32 cellular contexts compared by ENCODE assay signal in the genomic region with DNA sequence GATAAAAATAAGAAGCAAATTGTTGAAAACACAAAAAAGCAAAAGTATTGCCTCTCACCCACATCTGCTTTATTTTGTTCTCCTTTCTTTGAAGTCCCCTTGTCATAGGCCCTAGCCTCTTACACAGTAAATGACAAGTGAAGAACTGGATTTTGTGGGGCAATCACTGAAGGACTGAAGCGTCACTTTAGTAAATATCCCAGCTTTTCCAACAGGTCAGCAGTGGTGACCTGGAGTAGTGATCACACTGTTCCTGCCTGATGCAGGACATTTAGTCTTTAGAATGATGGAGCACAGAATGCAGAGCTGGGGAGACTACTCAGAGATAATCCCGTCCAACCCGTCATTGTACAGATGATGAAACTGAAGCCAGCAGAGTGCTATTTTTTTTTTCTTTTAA. TPM values are rescaled to one million over a fixed set of nuclear protein-coding genes. Genes with fewer than 3 reads are reported as not detected.
A peak's percentile ranks its signal among the peaks of the same experiment; 100 is the strongest.
DNase-seq lines count a peak whose midpoint lies in the region; ATAC-seq, FAIRE-seq and TF ChIP-seq lines count a peak whose summit lies in the region.
"Had no signal": no experiment of that assay in that cellular context is flagged by ENCODE, and none has a peak within 500 bp of the region (broad histone marks: within the 10 kb centered on the region; RNA-seq: fewer than 3 reads in every experiment).

No MANE protein-coding gene starts in this region.

- peak; percentile 45 for ATAC-seq in left lobe of liver
- ATAC-seq: GM12878 had no signal

- no peak for DNase-seq in adipocyte (ENCODE audit: low read depth)
- DNase-seq in left lobe of liver (ENCODE audit: low spot score), result peak; percentile 60
- DNase-seq in NCI-H2227 (lab: John Stamatoyannopoulos, UW; ENCODE audit: unreplicated experiment), result no peak
- no peak for DNase-seq in kidney
- no peak for DNase-seq in stimulated activated CD4-positive, alpha-beta T cell treated with anti-CD3 and anti-CD28 coated beads, Interleukin-2, amount 100 ng/mL, for 24 hours
- DNase-seq in RKO (ENCODE audit: low spot score), result no peak
- DNase-seq: 8988T; ACHN; BE2C; C1 segment of cervical spinal cord; CD4-positive, alpha-beta memory T cell; CD4-positive, CD25-positive, alpha-beta regulatory T cell; CD8-positive, alpha-beta memory T cell; COR-L47; DMS 273 treated with DMSO at 0.1 percent for 48 hours; DMS153; DMS53; DMS79; DND-41; EL; GDM1 had no signal

- peak overlapping the region; percentile 88 to 95 for H3K27ac ChIP-seq in liver (ENCODE audit: low read depth in 1 of 2, low read length in 2 of 2)
- no peak overlapping the region for H3K27ac ChIP-seq in kidney (ENCODE audit: low read depth in 2 of 2, low read length in 2 of 2)
- H3K27ac ChIP-seq: BLaER1 had no signal

- H3K36me3 ChIP-seq in adipocyte (ENCODE audit: control insufficient read depth, insufficient read depth, low read length, severe bottlenecking), result no peaks in the 10 kb centered on the region
- H3K36me3 ChIP-seq in liver (ENCODE audit: control insufficient read depth in 4 of 4, insufficient read depth in 3 of 4, low read depth in 1 of 4, low read length in 3 of 4), result no peaks in the 10 kb centered on the region
- H3K36me3 ChIP-seq in kidney (ENCODE audit: control insufficient read depth in 1 of 2, insufficient read depth in 2 of 2, low read length in 2 of 2), result no peaks in the 10 kb centered on the region
- H3K36me3 ChIP-seq: BE2C, BLaER1 had no signal

- no peak for TF ChIP-seq CTCF in liver (IDR thresholded peaks at IDR 0.05; ENCODE audit: low read depth, low read length, missing input control)
- TF ChIP-seq CTCF in kidney (IDR thresholded peaks at IDR 0.05; ENCODE audit: borderline replicate concordance, extremely low read depth, insufficient read depth), result no peak

- H3K9ac ChIP-seq in adipocyte (ENCODE audit: low read length) (peak overlapping the region; percentile 34), liver (ENCODE audit: low read depth in 1 of 2, low read length in 2 of 2) (peak overlapping the region; percentile 75 to 93), kidney (ENCODE audit: low read length in 2 of 2) (no peak overlapping the region)
- H3K9ac ChIP-seq: BLaER1 had no signal

- H3K9me3 ChIP-seq in adipocyte (ENCODE audit: control insufficient read depth, low read length) (no peaks in the 10 kb centered on the region), liver (ENCODE audit: control insufficient read depth in 4 of 4, low read length in 3 of 4) (no peaks in the 10 kb centered on the region), kidney (ENCODE audit: control insufficient read depth in 1 of 2, low read length in 2 of 2) (no peaks in the 10 kb centered on the region)
- H3K9me3 ChIP-seq: BE2C, BLaER1 had no signal

- peaks cover 6% of the 10 kb centered on the region for H3K27me3 ChIP-seq in adipocyte (replicated peaks; ENCODE audit: control insufficient read depth, insufficient read depth, low read length)
- no peaks in the 10 kb centered on the region for H3K27me3 ChIP-seq in liver (ENCODE audit: control insufficient read depth in 4 of 4, insufficient read depth in 4 of 4, low read length in 3 of 4)
- H3K27me3 ChIP-seq: BE2C had no signal

- H3K4me1 ChIP-seq in adipocyte (ENCODE audit: control insufficient read depth, insufficient read depth, low read length) (peaks cover 10% of the 10 kb centered on the region), liver (ENCODE audit: control insufficient read depth in 4 of 4, insufficient read depth in 4 of 4, low read length in 3 of 4) (peaks cover 7 to 48% (median 37%) of the 10 kb centered on the region in 4 donors), kidney (ENCODE audit: control insufficient read depth in 1 of 2, insufficient read depth in 1 of 2, low read depth in 1 of 2, low read length in 2 of 2) (no peaks in the 10 kb centered on the region)

- H3K4me3 ChIP-seq in adipocyte (ENCODE audit: low read length) (peak overlapping the region; percentile 64), liver (ENCODE audit: low read depth in 1 of 3, low read length in 3 of 3) (peak overlapping the region; percentile 59 to 93 (median 76)), kidney (ENCODE audit: low read length in 2 of 2) (no peak overlapping the region)
- H3K4me3 ChIP-seq: BLaER1, GM12878 had no signal

- no peak for FAIRE-seq in kidney (lab: Jason Lieb, UNC)
- FAIRE-seq: A204.1, GM12878, GM12892, GM18507 had no signal

- intact Hi-C loops in kidney (cut with DNase I), result no loop called here

- 34% methylated on average over 3 of the region's 3 CpGs for WGBS in liver

- peak; percentile 19 to 27 for TF ChIP-seq RAD21 in liver (IDR thresholded peaks at IDR 0.05)

TF ChIP-seq in liver, 16 proteins besides CTCF, POLR2A, EP300 and RAD21:
- TF ChIP-seq TAF1 (conservative IDR thresholded peaks at IDR 0.05), result peak; percentile 46
- no peak for TF ChIP-seq EGR1 (IDR thresholded peaks at IDR 0.05; ENCODE audit: low read depth in 2 of 2)
- no peak for TF ChIP-seq HNF4G (IDR thresholded peaks at IDR 0.05)
- TF ChIP-seq RXRA (IDR thresholded peaks at IDR 0.05), result peak; percentile 57 to 75
- peak; percentile 61 for TF ChIP-seq FOXA1 (IDR thresholded peaks at IDR 0.05)
- TF ChIP-seq, protein P1, sequence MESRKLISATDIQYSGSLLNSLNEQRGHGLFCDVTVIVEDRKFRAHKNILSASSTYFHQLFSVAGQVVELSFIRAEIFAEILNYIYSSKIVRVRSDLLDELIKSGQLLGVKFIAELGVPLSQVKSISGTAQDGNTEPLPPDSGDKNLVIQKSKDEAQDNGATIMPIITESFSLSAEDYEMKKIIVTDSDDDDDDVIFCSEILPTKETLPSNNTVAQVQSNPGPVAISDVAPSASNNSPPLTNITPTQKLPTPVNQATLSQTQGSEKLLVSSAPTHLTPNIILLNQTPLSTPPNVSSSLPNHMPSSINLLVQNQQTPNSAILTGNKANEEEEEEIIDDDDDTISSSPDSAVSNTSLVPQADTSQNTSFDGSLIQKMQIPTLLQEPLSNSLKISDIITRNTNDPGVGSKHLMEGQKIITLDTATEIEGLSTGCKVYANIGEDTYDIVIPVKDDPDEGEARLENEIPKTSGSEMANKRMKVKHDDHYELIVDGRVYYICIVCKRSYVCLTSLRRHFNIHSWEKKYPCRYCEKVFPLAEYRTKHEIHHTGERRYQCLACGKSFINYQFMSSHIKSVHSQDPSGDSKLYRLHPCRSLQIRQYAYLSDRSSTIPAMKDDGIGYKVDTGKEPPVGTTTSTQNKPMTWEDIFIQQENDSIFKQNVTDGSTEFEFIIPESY (IDR thresholded peaks at IDR 0.05), result no peak
- no peak for TF ChIP-seq GABPA (IDR thresholded peaks at IDR 0.05 in 1 of 2, conservative IDR thresholded peaks at IDR 0.05 in 1 of 2)
- peak; percentile 64 for TF ChIP-seq FOXA2 (IDR thresholded peaks at IDR 0.05)
- TF ChIP-seq JUND (IDR thresholded peaks at IDR 0.05), result peak in 1 of 2 donors; percentile 43
- TF ChIP-seq, protein P2, sequence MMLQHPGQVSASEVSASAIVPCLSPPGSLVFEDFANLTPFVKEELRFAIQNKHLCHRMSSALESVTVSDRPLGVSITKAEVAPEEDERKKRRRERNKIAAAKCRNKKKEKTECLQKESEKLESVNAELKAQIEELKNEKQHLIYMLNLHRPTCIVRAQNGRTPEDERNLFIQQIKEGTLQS (IDR thresholded peaks at IDR 0.05), result peak; percentile 36
- TF ChIP-seq NR2F2 (IDR thresholded peaks at IDR 0.05), result peak; percentile 70
- peak; percentile 72 for TF ChIP-seq SP1 (IDR thresholded peaks at IDR 0.05)
- TF ChIP-seq YY1 (IDR thresholded peaks at IDR 0.05), result no peak
- TF ChIP-seq, protein P3, sequence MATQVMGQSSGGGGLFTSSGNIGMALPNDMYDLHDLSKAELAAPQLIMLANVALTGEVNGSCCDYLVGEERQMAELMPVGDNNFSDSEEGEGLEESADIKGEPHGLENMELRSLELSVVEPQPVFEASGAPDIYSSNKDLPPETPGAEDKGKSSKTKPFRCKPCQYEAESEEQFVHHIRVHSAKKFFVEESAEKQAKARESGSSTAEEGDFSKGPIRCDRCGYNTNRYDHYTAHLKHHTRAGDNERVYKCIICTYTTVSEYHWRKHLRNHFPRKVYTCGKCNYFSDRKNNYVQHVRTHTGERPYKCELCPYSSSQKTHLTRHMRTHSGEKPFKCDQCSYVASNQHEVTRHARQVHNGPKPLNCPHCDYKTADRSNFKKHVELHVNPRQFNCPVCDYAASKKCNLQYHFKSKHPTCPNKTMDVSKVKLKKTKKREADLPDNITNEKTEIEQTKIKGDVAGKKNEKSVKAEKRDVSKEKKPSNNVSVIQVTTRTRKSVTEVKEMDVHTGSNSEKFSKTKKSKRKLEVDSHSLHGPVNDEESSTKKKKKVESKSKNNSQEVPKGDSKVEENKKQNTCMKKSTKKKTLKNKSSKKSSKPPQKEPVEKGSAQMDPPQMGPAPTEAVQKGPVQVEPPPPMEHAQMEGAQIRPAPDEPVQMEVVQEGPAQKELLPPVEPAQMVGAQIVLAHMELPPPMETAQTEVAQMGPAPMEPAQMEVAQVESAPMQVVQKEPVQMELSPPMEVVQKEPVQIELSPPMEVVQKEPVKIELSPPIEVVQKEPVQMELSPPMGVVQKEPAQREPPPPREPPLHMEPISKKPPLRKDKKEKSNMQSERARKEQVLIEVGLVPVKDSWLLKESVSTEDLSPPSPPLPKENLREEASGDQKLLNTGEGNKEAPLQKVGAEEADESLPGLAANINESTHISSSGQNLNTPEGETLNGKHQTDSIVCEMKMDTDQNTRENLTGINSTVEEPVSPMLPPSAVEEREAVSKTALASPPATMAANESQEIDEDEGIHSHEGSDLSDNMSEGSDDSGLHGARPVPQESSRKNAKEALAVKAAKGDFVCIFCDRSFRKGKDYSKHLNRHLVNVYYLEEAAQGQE (IDR thresholded peaks at IDR 0.05), result peak; percentile 19
- TF ChIP-seq HNF4A (conservative IDR thresholded peaks at IDR 0.05), result peak; percentile 11 to 61
- TF ChIP-seq, protein P4, sequence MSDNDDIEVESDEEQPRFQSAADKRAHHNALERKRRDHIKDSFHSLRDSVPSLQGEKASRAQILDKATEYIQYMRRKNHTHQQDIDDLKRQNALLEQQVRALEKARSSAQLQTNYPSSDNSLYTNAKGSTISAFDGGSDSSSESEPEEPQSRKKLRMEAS (IDR thresholded peaks at IDR 0.05), result no peak

RNA-seq across cellular contexts. Expression of a gene that starts 28.1 kb away (rescaled TPM):
- total RNA-seq in left lobe of liver (0.93 TPM), liver (under 1 TPM; 0.59 to 0.75 TPM), kidney (0.06 TPM)
- polyA plus RNA-seq in liver (under 1 TPM; 0.09 to 0.25 TPM), kidney (ENCODE audit: insufficient read depth, low read depth, low replicate concordance) (not detected)
- total RNA-seq: A673; CD4-positive, CD25-positive, alpha-beta regulatory T cell; G401; GM12878 had no signal
- polyA plus RNA-seq: AG04450; CD14-positive monocyte; CD4-positive, CD25-positive, alpha-beta regulatory T cell; GM12878 had no signal

RNA-seq across cellular contexts. Expression of a gene that starts 51.8 kb away (rescaled TPM):
- 2,405 TPM for total RNA-seq in left lobe of liver
- total RNA-seq in liver, result 1,000 to 10,000 TPM; 2,357 to 2,949 TPM
- 100 to 1,000 TPM; 431 to 570 TPM for polyA plus RNA-seq in liver
- total RNA-seq in kidney, result 0.57 TPM
- polyA plus RNA-seq in kidney (ENCODE audit: insufficient read depth, low read depth, low replicate concordance), result 0.11 TPM
- total RNA-seq: A673; CD4-positive, alpha-beta memory T cell; CD4-positive, CD25-positive, alpha-beta regulatory T cell; CD8-positive, alpha-beta memory T cell; Daoy; G401 had no signal
- polyA plus RNA-seq: CD4-positive, alpha-beta memory T cell; CD4-positive, CD25-positive, alpha-beta regulatory T cell; CD8-positive, alpha-beta memory T cell; GM12878 had no signal

Comparison
In these comparisons a context has a peak if more than half of its experiments do, and no peak if none do; other contexts are left out.
1. H3K4me3 ChIP-seq: peak in adipocyte (single experiment) and liver (3 of 3); none in kidney (0 of 2).
2. H3K9ac ChIP-seq: peak in adipocyte (single experiment) and liver (2 of 2); none in kidney (0 of 2).
3. H3K27ac ChIP-seq: peak in liver (2 of 2); none in kidney (0 of 2).
4. RNA of a gene that starts 51.8 kb away (total RNA-seq): 2,357 to 2,949 TPM in liver and 2,405 TPM in left lobe of liver (single experiment); 0.57 TPM in kidney (single experiment); every median in the first group is over 1,000 times any median in the second.